ENCODE assay signal across 19 cellular contexts in the genomic region with DNA sequence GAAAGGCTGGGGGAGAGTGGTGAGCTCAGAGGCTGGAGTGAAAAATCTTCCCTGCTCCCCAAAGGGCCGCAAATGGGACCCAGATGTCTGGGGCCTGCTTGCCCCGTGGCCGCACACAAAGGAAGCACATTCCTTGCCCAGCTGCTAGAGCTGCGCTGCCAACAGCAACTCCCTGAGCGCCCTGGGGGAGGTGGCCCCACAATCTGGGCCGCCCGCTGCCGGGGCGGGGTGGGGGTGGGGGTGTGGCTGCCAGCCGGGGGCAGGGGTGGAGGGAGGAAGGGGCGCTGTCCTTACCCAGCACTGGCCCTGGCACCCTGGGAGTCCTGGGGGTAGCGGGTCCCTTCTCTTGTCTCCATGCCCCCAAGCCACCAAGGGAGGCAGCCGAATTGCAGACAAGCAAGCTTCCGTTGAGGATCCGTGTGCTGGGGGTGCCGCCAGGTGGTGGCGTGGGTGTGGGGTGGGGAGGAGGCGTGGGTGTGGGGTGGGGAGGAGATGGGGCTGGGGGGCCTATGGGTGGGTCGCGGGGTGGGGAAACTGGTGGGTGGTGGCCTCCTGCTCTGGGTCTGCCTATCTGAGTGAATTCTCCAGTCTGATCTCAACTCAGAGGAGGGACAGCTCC. TPM values are rescaled to one million over a fixed set of nuclear protein-coding genes. Genes with fewer than 3 reads are reported as not detected.
DNase-seq lines count a peak whose midpoint lies in the region; ATAC-seq and TF ChIP-seq lines count a peak whose summit lies in the region.
"Had no signal": no experiment of that assay in that cellular context is flagged by ENCODE, and none has a peak within 500 bp of the region (broad histone marks: within the 10 kb centered on the region; RNA-seq: fewer than 3 reads in every experiment).

No MANE protein-coding gene starts in this region.

- peak; percentile 23 for ATAC-seq in stimulated activated naive CD8-positive, alpha-beta T cell treated with anti-CD3 and anti-CD28 coated beads, Interleukin-15, amount 100 ng/mL, for 72 hours
- ATAC-seq in stimulated activated naive CD8-positive, alpha-beta T cell treated with anti-CD3 and anti-CD28 coated beads, Interleukin-15, Interleukin-2, amounts not matched to agents 100 U/mL and 50 U/mL, for 24 hours = no peak
- ATAC-seq in GM21619 (IDR thresholded peaks at IDR 0.05; ENCODE audit: unreplicated experiment) = no peak
- ATAC-seq: left lung had no signal

- POLR2A ChIA-PET in activated CD4-positive, alpha-beta memory T cell treated with anti-CD3 and anti-CD28 coated beads, Interleukin-2, amount 10 ng/mL, durations not matched to agents 7 days and 5 days (lab: Charles Lee) = no interaction called here
- POLR2A ChIA-PET in CD4-positive, alpha-beta memory T cell (lab: Charles Lee; ENCODE audit: partially characterized antibody) = no interaction called here

- H3K4me3 Mint-ChIP-seq in stimulated activated naive CD8-positive, alpha-beta T cell treated with anti-CD3 and anti-CD28 coated beads, Interleukin-15, amount 100 ng/mL, for 72 hours = no peak overlapping the region
- no peak overlapping the region for H3K4me3 Mint-ChIP-seq in activated CD4-positive, alpha-beta memory T cell treated with anti-CD3 and anti-CD28 coated beads, Interleukin-2, amount 10 ng/mL, durations not matched to agents 7 days and 5 days
- no peak overlapping the region for H3K4me3 Mint-ChIP-seq in CD4-positive, alpha-beta memory T cell

- H3K4me1 ChIP-seq in CD4-positive, alpha-beta memory T cell (ENCODE audit: insufficient read depth, low read length) = no peaks in the 10 kb centered on the region
- H3K4me1 ChIP-seq: ascending aorta had no signal

- H3K36me3 Mint-ChIP-seq in activated CD4-positive, alpha-beta memory T cell treated with anti-CD3 and anti-CD28 coated beads, Interleukin-2, amount 10 ng/mL, durations not matched to agents 7 days and 5 days (ENCODE audit: low read depth) = no peaks in the 10 kb centered on the region
- no peaks in the 10 kb centered on the region for H3K36me3 Mint-ChIP-seq in CD4-positive, alpha-beta memory T cell

- H3K36me3 ChIP-seq in CD4-positive, alpha-beta memory T cell (ENCODE audit: insufficient read depth, low read length) = no peaks in the 10 kb centered on the region
- H3K36me3 ChIP-seq: ascending aorta, left lung, thyroid gland had no signal

- no peak overlapping the region for H3K4me3 ChIP-seq in cardiac fibroblast (replicated peaks in 1 of 2; ENCODE audit: low read depth in 2 of 2, low read length in 2 of 2)
- H3K4me3 ChIP-seq in CD4-positive, alpha-beta memory T cell (ENCODE audit: low read length in 2 of 2) = no peak overlapping the region
- H3K4me3 ChIP-seq: ascending aorta, left lung, thyroid gland had no signal

- H3K27me3 ChIP-seq in CD4-positive, alpha-beta memory T cell (ENCODE audit: insufficient read depth, low read length) = no peaks in the 10 kb centered on the region
- H3K27me3 ChIP-seq: ascending aorta, thyroid gland had no signal

- no peaks in the 10 kb centered on the region for H3K4me1 Mint-ChIP-seq in stimulated activated naive CD8-positive, alpha-beta T cell treated with anti-CD3 and anti-CD28 coated beads, Interleukin-15, amount 100 ng/mL, for 72 hours
- H3K4me1 Mint-ChIP-seq in activated CD4-positive, alpha-beta memory T cell treated with anti-CD3 and anti-CD28 coated beads, Interleukin-2, amount 10 ng/mL, durations not matched to agents 7 days and 5 days = no peaks in the 10 kb centered on the region
- peaks cover 0 to 2% (median 0%) of the 10 kb centered on the region in 4 donors for H3K4me1 Mint-ChIP-seq in CD4-positive, alpha-beta memory T cell

- intact Hi-C loops in CD4-positive, alpha-beta memory T cell (cut with micrococcal nuclease) = no loop called here

- peaks cover 7% of the 10 kb centered on the region for H3K27me3 Mint-ChIP-seq in stimulated activated naive CD8-positive, alpha-beta T cell treated with anti-CD3 and anti-CD28 coated beads, Interleukin-15, amount 100 ng/mL, for 72 hours
- H3K27me3 Mint-ChIP-seq in activated CD4-positive, alpha-beta memory T cell treated with anti-CD3 and anti-CD28 coated beads, Interleukin-2, amount 10 ng/mL, durations not matched to agents 7 days and 5 days = no peaks in the 10 kb centered on the region
- peaks cover 2 to 6% of the 10 kb centered on the region in 2 donors for H3K27me3 Mint-ChIP-seq in CD4-positive, alpha-beta memory T cell

- H3K27ac Mint-ChIP-seq in stimulated activated naive CD8-positive, alpha-beta T cell treated with anti-CD3 and anti-CD28 coated beads, Interleukin-15, amount 100 ng/mL, for 72 hours = no peak overlapping the region
- no peak overlapping the region for H3K27ac Mint-ChIP-seq in activated CD4-positive, alpha-beta memory T cell treated with anti-CD3 and anti-CD28 coated beads, Interleukin-2, amount 10 ng/mL, durations not matched to agents 7 days and 5 days
- no peak overlapping the region for H3K27ac Mint-ChIP-seq in CD4-positive, alpha-beta memory T cell

- no peak for DNase-seq in stimulated activated naive CD8-positive, alpha-beta T cell treated with anti-CD3 and anti-CD28 coated beads, Interleukin-15, amount 100 ng/mL, for 72 hours
- DNase-seq in stimulated activated naive CD8-positive, alpha-beta T cell treated with anti-CD3 and anti-CD28 coated beads, Interleukin-15, Interleukin-2, amounts not matched to agents 100 U/mL and 50 U/mL, for 24 hours = no peak
- DNase-seq in cardiac fibroblast (ENCODE audit: low read depth in 2 of 2) (peak; percentile 46 to 50), iris pigment epithelial cell (ENCODE audit: low read depth) (peak; percentile 24), DMS153 (lab: John Stamatoyannopoulos, UW) (no peak)
- DNase-seq in activated CD4-positive, alpha-beta memory T cell treated with anti-CD3 and anti-CD28 coated beads, Interleukin-2, amount 10 ng/mL, durations not matched to agents 7 days and 5 days = no peak
- no peak for DNase-seq in CD4-positive, alpha-beta memory T cell
- DNase-seq: ACHN; activated CD4-positive, alpha-beta T cell treated with anti-CD3 and anti-CD28 coated beads for 1 hour; activated T-cell treated with anti-CD3 and anti-CD28 coated beads, Interleukin-2, amount 50 U/mL, for 48 hours; effector CD4-positive, alpha-beta T cell; left lung; MV-4-11; NCI-H2227 treated with DMSO at 0.1 percent for 48 hours; T-helper 1 cell; thyroid gland had no signal

- H3K9me3 ChIP-seq in CD4-positive, alpha-beta memory T cell (ENCODE audit: control insufficient read depth in 1 of 2, low read length in 2 of 2) = no peaks in the 10 kb centered on the region
- H3K9me3 ChIP-seq: ascending aorta, left lung, thyroid gland had no signal

- no peak for TF ChIP-seq CTCF in cardiac fibroblast (IDR thresholded peaks at IDR 0.05; ENCODE audit: low read depth, low read length)

- CTCF ChIA-PET in activated CD4-positive, alpha-beta memory T cell treated with anti-CD3 and anti-CD28 coated beads, Interleukin-2, amount 10 ng/mL, durations not matched to agents 7 days and 5 days (lab: Charles Lee) = no interaction called here
- CTCF ChIA-PET in CD4-positive, alpha-beta memory T cell (lab: Charles Lee; ENCODE audit: partially characterized antibody) = no interaction called here

- H3K9me3 Mint-ChIP-seq in stimulated activated naive CD8-positive, alpha-beta T cell treated with anti-CD3 and anti-CD28 coated beads, Interleukin-15, amount 100 ng/mL, for 72 hours = no peaks in the 10 kb centered on the region
- H3K9me3 Mint-ChIP-seq in activated CD4-positive, alpha-beta memory T cell treated with anti-CD3 and anti-CD28 coated beads, Interleukin-2, amount 10 ng/mL, durations not matched to agents 7 days and 5 days = peaks cover 3% of the 10 kb centered on the region
- H3K9me3 Mint-ChIP-seq in CD4-positive, alpha-beta memory T cell = no peaks in the 10 kb centered on the region

- H3K27ac ChIP-seq in CD4-positive, alpha-beta memory T cell (ENCODE audit: low read depth, low read length) = no peak overlapping the region
- H3K27ac ChIP-seq: ascending aorta, left lung, thyroid gland had no signal

RNA-seq across cellular contexts. Expression of a gene that starts 48.4 kb away (rescaled TPM):
- not detected for total RNA-seq in activated CD4-positive, alpha-beta memory T cell treated with anti-CD3 and anti-CD28 coated beads, Interleukin-2, amount 10 ng/mL, durations not matched to agents 7 days and 5 days
- total RNA-seq in CD4-positive, alpha-beta memory T cell = not detected
- polyA plus RNA-seq in CD4-positive, alpha-beta memory T cell = not detected
- total RNA-seq: ascending aorta, HT1080, left lung, thyroid gland had no signal

RNA-seq across cellular contexts. Expression of a gene that starts 57.9 kb away (rescaled TPM):
- 10 to 100 TPM; 44.9 to 45.8 TPM for total RNA-seq in activated CD4-positive, alpha-beta memory T cell treated with anti-CD3 and anti-CD28 coated beads, Interleukin-2, amount 10 ng/mL, durations not matched to agents 7 days and 5 days
- 10 to 100 TPM; 66.6 to 67.1 TPM for total RNA-seq in CD4-positive, alpha-beta memory T cell
- 100 to 1,000 TPM; 104 to 105 TPM for polyA plus RNA-seq in CD4-positive, alpha-beta memory T cell

RNA-seq across cellular contexts. Expression of a gene that starts 58.1 kb away (rescaled TPM):
- 10 to 100 TPM; 35.2 to 38.2 TPM for total RNA-seq in activated CD4-positive, alpha-beta memory T cell treated with anti-CD3 and anti-CD28 coated beads, Interleukin-2, amount 10 ng/mL, durations not matched to agents 7 days and 5 days
- 10 to 100 TPM; 58.8 to 65.7 TPM for total RNA-seq in CD4-positive, alpha-beta memory T cell
- polyA plus RNA-seq in CD4-positive, alpha-beta memory T cell = 1 to 10 TPM; 5.6 to 8.7 TPM

Comparison
In these comparisons a context has a peak if more than half of its experiments do, and no peak if none do; other contexts are left out.
1. DNase-seq: peak in cardiac fibroblast (2 of 2) and iris pigment epithelial cell (single experiment); none in stimulated activated naive CD8-positive, alpha-beta T cell treated with anti-CD3 and anti-CD28 coated beads, Interleukin-15, amount 100 ng/mL, for 72 hours (0 of 2), stimulated activated naive CD8-positive, alpha-beta T cell treated with anti-CD3 and anti-CD28 coated beads, Interleukin-15, Interleukin-2, amounts not matched to agents 100 U/mL and 50 U/mL, for 24 hours (single experiment), DMS153 (single experiment), activated CD4-positive, alpha-beta memory T cell treated with anti-CD3 and anti-CD28 coated beads, Interleukin-2, amount 10 ng/mL, durations not matched to agents 7 days and 5 days (single experiment) and CD4-positive, alpha-beta memory T cell (0 of 5).